In the genomic region with DNA sequence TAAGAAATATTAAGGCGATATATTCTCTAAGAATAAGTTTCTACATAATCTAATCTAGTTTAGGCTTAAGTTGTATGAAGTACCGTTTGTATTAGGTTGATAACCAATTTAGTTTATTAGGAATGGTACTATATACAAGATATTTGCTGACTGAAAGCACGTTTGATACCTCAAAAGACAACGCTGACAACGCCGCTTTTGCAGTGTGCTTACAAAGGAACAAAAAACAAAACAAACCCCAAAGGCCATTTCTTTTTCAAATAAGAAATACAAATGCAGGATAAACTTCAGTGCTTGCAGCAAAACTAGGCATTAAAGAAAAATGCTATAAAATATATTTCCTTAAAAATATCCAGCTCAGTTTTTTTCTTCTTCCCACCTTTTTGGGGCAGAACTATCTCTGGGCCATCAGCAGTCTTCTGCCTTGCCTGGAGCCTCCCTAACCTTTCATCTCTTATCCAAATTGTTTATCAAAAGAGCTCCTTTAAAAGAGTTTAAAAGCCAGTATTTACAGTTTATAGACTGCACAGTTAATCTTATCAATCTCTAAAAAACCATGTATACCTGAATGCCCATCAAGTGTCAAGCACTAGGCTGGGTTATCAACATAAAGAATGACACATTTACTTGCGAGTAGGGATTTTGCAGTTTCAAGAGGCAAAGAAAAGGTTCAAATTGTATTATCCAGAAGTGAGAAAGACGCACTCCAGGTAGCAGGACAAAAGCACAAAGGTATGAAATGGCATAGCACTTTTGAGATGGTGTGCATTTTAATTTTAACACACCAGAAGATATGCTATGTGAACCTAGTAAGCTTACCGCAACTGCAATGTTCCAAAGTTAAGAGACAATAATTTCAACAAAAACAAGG, we compare ENCODE assay signal across 7 cellular contexts.
A peak's percentile ranks its signal among the peaks of the same experiment; 100 is the strongest.
DNase-seq lines count a peak whose midpoint lies in the region; ATAC-seq lines count a peak whose summit lies in the region.

No MANE protein-coding gene starts in this region.

- no peaks in the 10 kb centered on the region for H3K9me3 Mint-ChIP-seq in activated naive CD8-positive, alpha-beta T cell (ENCODE audit: low read depth)
- H3K9me3 Mint-ChIP-seq in stimulated activated naive CD8-positive, alpha-beta T cell treated with anti-CD3 and anti-CD28 coated beads, Interleukin-15, amount 100 ng/mL, for 72 hours, result no peaks in the 10 kb centered on the region

- no peak overlapping the region for H3K9ac ChIP-seq in HUES48 (ENCODE audit: low read depth, low read length)
- peak overlapping the region; percentile 100; the same call in 1 of the 2 replicates for H3K9ac ChIP-seq in iPS-20b (ENCODE audit: low read depth, low read length)

- H3K36me3 ChIP-seq in HUES48 (ENCODE audit: control insufficient read depth, insufficient read depth, low read length), result peaks cover 28% of the 10 kb centered on the region
- peaks cover 41% of the 10 kb centered on the region for H3K36me3 ChIP-seq in iPS-20b (ENCODE audit: insufficient read depth, low read depth, low read length)

- H3K27me3 Mint-ChIP-seq in activated naive CD8-positive, alpha-beta T cell, result no peaks in the 10 kb centered on the region
- H3K27me3 Mint-ChIP-seq in stimulated activated naive CD8-positive, alpha-beta T cell treated with anti-CD3 and anti-CD28 coated beads, Interleukin-15, amount 100 ng/mL, for 72 hours, result no peaks in the 10 kb centered on the region

- H3K4me1 Mint-ChIP-seq in activated naive CD8-positive, alpha-beta T cell (ENCODE audit: low read depth), result peaks cover 52% of the 10 kb centered on the region
- peaks cover 70% of the 10 kb centered on the region for H3K4me1 Mint-ChIP-seq in stimulated activated naive CD8-positive, alpha-beta T cell treated with anti-CD3 and anti-CD28 coated beads, Interleukin-15, amount 100 ng/mL, for 72 hours

- peaks cover 11% of the 10 kb centered on the region for H3K36me3 Mint-ChIP-seq in activated naive CD8-positive, alpha-beta T cell

- no peak for ATAC-seq in stimulated activated naive CD8-positive, alpha-beta T cell treated with anti-CD3 and anti-CD28 coated beads, Interleukin-15, amount 100 ng/mL, for 72 hours
- ATAC-seq in HG02885 (IDR thresholded peaks at IDR 0.05; ENCODE audit: poor library complexity, unreplicated experiment), result no peak
- ATAC-seq in HG02678 (IDR thresholded peaks at IDR 0.05; ENCODE audit: unreplicated experiment), result no peak

- no peaks in the 10 kb centered on the region for H3K9me3 ChIP-seq in HUES48 (ENCODE audit: control insufficient read depth, insufficient read depth, low read length)
- no peaks in the 10 kb centered on the region for H3K9me3 ChIP-seq in iPS-20b (ENCODE audit: insufficient read depth, low read depth, low read length)

- H3K4me1 ChIP-seq in HUES48 (ENCODE audit: control insufficient read depth, insufficient read depth, low read length) (peaks cover 17% of the 10 kb centered on the region), iPS-20b (ENCODE audit: insufficient read depth, low read length) (peaks cover 6% of the 10 kb centered on the region; the same call in 1 of the 2 replicates)

- no peaks in the 10 kb centered on the region for H3K27me3 ChIP-seq in HUES48 (ENCODE audit: control insufficient read depth, insufficient read depth, low read length)
- no peaks in the 10 kb centered on the region for H3K27me3 ChIP-seq in iPS-20b (ENCODE audit: insufficient read depth, low read length)

- H3K27ac ChIP-seq in HUES48 (ENCODE audit: low read depth, low read length), result no peak overlapping the region
- H3K27ac ChIP-seq in iPS-20b (ENCODE audit: low read length), result no peak overlapping the region

- peak overlapping the region; percentile 100 for H3K27ac Mint-ChIP-seq in activated naive CD8-positive, alpha-beta T cell
- peak overlapping the region; percentile 93 to 99 for H3K27ac Mint-ChIP-seq in stimulated activated naive CD8-positive, alpha-beta T cell treated with anti-CD3 and anti-CD28 coated beads, Interleukin-15, amount 100 ng/mL, for 72 hours

- H3K4me3 ChIP-seq in HUES48 (ENCODE audit: low read depth, low read length) (peak overlapping the region; percentile 97), iPS-20b (ENCODE audit: low read length) (peak overlapping the region; percentile 90)

- peak overlapping the region; percentile 99 for H3K4me3 Mint-ChIP-seq in activated naive CD8-positive, alpha-beta T cell
- H3K4me3 Mint-ChIP-seq in stimulated activated naive CD8-positive, alpha-beta T cell treated with anti-CD3 and anti-CD28 coated beads, Interleukin-15, amount 100 ng/mL, for 72 hours, result peak overlapping the region; percentile 93 to 97

- no peak for DNase-seq in stimulated activated naive CD8-positive, alpha-beta T cell treated with anti-CD3 and anti-CD28 coated beads, Interleukin-15, amount 100 ng/mL, for 72 hours
- DNase-seq in DMS 273 treated with DMSO at 0.1 percent for 48 hours (lab: John Stamatoyannopoulos, UW), result no peak
